ENCODE assay signal across 1 cellular context in the genomic region with DNA sequence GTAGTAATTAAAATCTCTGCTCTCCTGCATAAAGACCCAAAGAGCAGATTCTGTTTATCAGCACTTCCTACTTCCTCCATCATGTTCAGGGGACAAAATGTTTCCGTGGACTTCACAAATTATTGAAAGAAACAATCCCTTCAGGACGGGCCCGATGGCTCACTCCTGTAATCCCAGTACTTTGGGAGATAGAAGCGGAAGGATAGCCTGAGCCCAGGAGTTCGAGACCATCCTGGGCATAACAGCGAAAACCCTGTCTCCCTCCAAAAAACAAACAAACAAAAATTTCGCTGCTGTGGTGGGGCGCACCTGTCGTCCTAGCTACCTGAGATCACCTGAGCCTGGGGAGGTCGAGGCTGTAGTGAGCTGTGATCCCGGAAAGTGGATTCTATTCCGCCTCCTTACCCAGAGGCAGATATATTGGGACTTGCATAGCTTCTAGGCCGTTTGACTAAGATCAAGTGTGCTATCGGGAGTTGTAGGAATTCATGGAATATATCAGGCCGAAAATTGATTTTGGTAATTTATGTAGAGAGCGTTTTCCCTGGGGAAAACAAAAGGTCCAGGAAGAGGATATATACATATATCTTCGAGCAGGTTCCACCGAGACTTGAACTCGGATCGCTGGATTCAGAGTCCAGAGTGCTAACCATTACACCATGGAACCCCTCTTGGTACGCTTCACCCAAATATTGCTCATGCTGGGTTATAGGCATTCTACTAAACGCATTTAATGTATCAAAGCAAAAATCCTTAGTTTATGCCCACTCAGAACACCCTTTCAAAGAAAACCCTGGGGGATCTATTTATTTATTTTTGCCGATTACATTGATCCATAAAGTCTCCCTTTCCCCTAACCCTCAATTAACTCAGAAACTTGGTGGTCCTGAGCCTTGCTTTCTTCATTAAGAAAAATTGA.
TF ChIP-seq lines count a peak whose summit lies in the region.

No MANE protein-coding gene starts in this region.

TF ChIP-seq in K562, 482 proteins besides CTCF, POLR2A, EP300 and RAD21 (continued from another document):
- TF ChIP-seq, protein P1, sequence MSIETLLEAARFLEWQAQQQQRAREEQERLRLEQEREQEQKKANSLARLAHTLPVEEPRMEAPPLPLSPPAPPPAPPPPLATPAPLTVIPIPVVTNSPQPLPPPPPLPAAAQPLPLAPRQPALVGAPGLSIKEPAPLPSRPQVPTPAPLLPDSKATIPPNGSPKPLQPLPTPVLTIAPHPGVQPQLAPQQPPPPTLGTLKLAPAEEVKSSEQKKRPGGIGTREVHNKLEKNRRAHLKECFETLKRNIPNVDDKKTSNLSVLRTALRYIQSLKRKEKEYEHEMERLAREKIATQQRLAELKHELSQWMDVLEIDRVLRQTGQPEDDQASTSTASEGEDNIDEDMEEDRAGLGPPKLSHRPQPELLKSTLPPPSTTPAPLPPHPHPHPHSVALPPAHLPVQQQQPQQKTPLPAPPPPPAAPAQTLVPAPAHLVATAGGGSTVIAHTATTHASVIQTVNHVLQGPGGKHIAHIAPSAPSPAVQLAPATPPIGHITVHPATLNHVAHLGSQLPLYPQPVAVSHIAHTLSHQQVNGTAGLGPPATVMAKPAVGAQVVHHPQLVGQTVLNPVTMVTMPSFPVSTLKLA (conservative IDR thresholded peaks at IDR 0.05): peak in 1 of 2 experiments; percentile 12; a peak in 1 of 4 replicates
- TF ChIP-seq NR2C2 (CRISPR knock-in tag; IDR thresholded peaks at IDR 0.05) (peak; percentile 25; the same call in 1 of the 2 replicates), NR2C2 (tag; IDR thresholded peaks at IDR 0.05) (no peak), ZNF316 (IDR thresholded peaks at IDR 0.05) (peak; percentile 56), NFATC3 (IDR thresholded peaks at IDR 0.05) (peak; percentile 46; the same call in 1 of the 2 replicates), LCOR (CRISPR knock-in tag; IDR thresholded peaks at IDR 0.05) (peak; percentile 86; the same call in 1 of the 2 replicates), KDM2B (CRISPR knock-in tag; IDR thresholded peaks at IDR 0.05) (peak; percentile 59; the same call in 1 of the 2 replicates), GATAD2B (IDR thresholded peaks at IDR 0.05; ENCODE audit: borderline replicate concordance) (peak; percentile 86), STAT5A (IDR thresholded peaks at IDR 0.05; ENCODE audit: borderline replicate concordance, low read length) (peak; percentile 19; the same call in 1 of the 2 replicates), ZNF408 (CRISPR knock-in tag; IDR thresholded peaks at IDR 0.05; ENCODE audit: low read depth) (no peak), NBN (IDR thresholded peaks at IDR 0.05; ENCODE audit: low read depth) (peak; percentile 30; the same call in 1 of the 2 replicates), MCM5 (IDR thresholded peaks at IDR 0.05; ENCODE audit: low read depth) (no peak), ZBED1 (IDR thresholded peaks at IDR 0.05) (no peak), RFX7 (CRISPR knock-in tag; IDR thresholded peaks at IDR 0.05) (peak; percentile 12; the same call in 1 of the 2 replicates), CREM (IDR thresholded peaks at IDR 0.05; ENCODE audit: low read depth) (peak; percentile 55), L3MBTL2 (IDR thresholded peaks at IDR 0.05) (peak; percentile 44), PCBP2 (IDR thresholded peaks at IDR 0.05; ENCODE audit: low read depth, low read length, poor library complexity, severe bottlenecking) (no peak), TRIM24 (IDR thresholded peaks at IDR 0.05) (0 out of 4 replicates have a peak, but pooled peaks of 1 of the 2 experiments have one; percentile 38), SP1 (CRISPR knock-in tag; IDR thresholded peaks at IDR 0.05) (peak; percentile 69), ZNF696 (CRISPR knock-in tag; conservative IDR thresholded peaks at IDR 0.05) (no peak), ZNF197 (CRISPR knock-in tag; IDR thresholded peaks at IDR 0.05; ENCODE audit: low read depth) (no peak), CXXC5 (CRISPR knock-in tag; IDR thresholded peaks at IDR 0.05) (peak; percentile 78), ILF3 (IDR thresholded peaks at IDR 0.05; ENCODE audit: borderline replicate concordance) (0 out of 2 replicates have a peak, but pooled peaks have one; percentile 42), POU5F1 (IDR thresholded peaks at IDR 0.05; ENCODE audit: borderline replicate concordance, low read depth, low read length, partially characterized antibody) (no peak), JUND (IDR thresholded peaks at IDR 0.05; ENCODE audit: borderline replicate concordance, low read depth, low read length) (peak; percentile 43; the same call in 1 of the 2 replicates), JUND (tag; IDR thresholded peaks at IDR 0.05; ENCODE audit: borderline replicate concordance, low read depth, low read length) (peak; percentile 53; the same call in 2 of the 3 replicates), KDM1A (IDR thresholded peaks at IDR 0.05) (peak in 1 of 2 experiments; percentile 44; a peak in 2 of 4 replicates), HDAC1 (IDR thresholded peaks at IDR 0.05) (peak; percentile 20 to 95; a peak in 1 of 4 replicates), ZNF384 (IDR thresholded peaks at IDR 0.05; ENCODE audit: low read depth, low read length) (no peak), ZNF644 (tag; IDR thresholded peaks at IDR 0.05; ENCODE audit: low read depth) (0 out of 2 replicates have a peak, but pooled peaks have one; percentile 4), MTA3 (IDR thresholded peaks at IDR 0.05; ENCODE audit: borderline replicate concordance) (0 out of 2 replicates have a peak, but pooled peaks have one; percentile 40), ZNF561 (CRISPR knock-in tag; conservative IDR thresholded peaks at IDR 0.05) (no peak), POLR3G (IDR thresholded peaks at IDR 0.05; ENCODE audit: extremely low read depth, insufficient read length, insufficient replicate concordance) (peak; percentile 94)
- TF ChIP-seq, protein P2, sequence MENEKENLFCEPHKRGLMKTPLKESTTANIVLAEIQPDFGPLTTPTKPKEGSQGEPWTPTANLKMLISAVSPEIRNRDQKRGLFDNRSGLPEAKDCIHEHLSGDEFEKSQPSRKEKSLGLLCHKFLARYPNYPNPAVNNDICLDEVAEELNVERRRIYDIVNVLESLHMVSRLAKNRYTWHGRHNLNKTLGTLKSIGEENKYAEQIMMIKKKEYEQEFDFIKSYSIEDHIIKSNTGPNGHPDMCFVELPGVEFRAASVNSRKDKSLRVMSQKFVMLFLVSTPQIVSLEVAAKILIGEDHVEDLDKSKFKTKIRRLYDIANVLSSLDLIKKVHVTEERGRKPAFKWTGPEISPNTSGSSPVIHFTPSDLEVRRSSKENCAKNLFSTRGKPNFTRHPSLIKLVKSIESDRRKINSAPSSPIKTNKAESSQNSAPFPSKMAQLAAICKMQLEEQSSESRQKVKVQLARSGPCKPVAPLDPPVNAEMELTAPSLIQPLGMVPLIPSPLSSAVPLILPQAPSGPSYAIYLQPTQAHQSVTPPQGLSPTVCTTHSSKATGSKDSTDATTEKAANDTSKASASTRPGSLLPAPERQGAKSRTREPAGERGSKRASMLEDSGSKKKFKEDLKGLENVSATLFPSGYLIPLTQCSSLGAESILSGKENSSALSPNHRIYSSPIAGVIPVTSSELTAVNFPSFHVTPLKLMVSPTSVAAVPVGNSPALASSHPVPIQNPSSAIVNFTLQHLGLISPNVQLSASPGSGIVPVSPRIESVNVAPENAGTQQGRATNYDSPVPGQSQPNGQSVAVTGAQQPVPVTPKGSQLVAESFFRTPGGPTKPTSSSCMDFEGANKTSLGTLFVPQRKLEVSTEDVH (IDR thresholded peaks at IDR 0.05; ENCODE audit: low read depth, partially characterized antibody): peak; percentile 45
- TF ChIP-seq, protein P3, sequence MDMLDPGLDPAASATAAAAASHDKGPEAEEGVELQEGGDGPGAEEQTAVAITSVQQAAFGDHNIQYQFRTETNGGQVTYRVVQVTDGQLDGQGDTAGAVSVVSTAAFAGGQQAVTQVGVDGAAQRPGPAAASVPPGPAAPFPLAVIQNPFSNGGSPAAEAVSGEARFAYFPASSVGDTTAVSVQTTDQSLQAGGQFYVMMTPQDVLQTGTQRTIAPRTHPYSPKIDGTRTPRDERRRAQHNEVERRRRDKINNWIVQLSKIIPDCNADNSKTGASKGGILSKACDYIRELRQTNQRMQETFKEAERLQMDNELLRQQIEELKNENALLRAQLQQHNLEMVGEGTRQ (CRISPR knock-in tag; IDR thresholded peaks at IDR 0.05): no peak
- TF ChIP-seq, protein P4, sequence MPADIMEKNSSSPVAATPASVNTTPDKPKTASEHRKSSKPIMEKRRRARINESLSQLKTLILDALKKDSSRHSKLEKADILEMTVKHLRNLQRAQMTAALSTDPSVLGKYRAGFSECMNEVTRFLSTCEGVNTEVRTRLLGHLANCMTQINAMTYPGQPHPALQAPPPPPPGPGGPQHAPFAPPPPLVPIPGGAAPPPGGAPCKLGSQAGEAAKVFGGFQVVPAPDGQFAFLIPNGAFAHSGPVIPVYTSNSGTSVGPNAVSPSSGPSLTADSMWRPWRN (IDR thresholded peaks at IDR 0.05; ENCODE audit: low read depth): 0 out of 2 replicates have a peak, but pooled peaks have one; percentile 43
- TF ChIP-seq, protein P5, sequence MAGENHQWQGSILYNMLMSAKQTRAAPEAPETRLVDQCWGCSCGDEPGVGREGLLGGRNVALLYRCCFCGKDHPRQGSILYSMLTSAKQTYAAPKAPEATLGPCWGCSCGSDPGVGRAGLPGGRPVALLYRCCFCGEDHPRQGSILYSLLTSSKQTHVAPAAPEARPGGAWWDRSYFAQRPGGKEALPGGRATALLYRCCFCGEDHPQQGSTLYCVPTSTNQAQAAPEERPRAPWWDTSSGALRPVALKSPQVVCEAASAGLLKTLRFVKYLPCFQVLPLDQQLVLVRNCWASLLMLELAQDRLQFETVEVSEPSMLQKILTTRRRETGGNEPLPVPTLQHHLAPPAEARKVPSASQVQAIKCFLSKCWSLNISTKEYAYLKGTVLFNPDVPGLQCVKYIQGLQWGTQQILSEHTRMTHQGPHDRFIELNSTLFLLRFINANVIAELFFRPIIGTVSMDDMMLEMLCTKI (IDR thresholded peaks at IDR 0.05; ENCODE audit: partially characterized antibody): no peak
- TF ChIP-seq, protein P6, sequence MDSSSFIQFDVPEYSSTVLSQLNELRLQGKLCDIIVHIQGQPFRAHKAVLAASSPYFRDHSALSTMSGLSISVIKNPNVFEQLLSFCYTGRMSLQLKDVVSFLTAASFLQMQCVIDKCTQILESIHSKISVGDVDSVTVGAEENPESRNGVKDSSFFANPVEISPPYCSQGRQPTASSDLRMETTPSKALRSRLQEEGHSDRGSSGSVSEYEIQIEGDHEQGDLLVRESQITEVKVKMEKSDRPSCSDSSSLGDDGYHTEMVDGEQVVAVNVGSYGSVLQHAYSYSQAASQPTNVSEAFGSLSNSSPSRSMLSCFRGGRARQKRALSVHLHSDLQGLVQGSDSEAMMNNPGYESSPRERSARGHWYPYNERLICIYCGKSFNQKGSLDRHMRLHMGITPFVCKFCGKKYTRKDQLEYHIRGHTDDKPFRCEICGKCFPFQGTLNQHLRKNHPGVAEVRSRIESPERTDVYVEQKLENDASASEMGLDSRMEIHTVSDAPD (CRISPR knock-in tag; IDR thresholded peaks at IDR 0.05): no peak
TF ChIP-seq in K562: peak in this region for 97.
